Comparison of ENCODE assay signal across 14 cellular contexts in the genomic region with DNA sequence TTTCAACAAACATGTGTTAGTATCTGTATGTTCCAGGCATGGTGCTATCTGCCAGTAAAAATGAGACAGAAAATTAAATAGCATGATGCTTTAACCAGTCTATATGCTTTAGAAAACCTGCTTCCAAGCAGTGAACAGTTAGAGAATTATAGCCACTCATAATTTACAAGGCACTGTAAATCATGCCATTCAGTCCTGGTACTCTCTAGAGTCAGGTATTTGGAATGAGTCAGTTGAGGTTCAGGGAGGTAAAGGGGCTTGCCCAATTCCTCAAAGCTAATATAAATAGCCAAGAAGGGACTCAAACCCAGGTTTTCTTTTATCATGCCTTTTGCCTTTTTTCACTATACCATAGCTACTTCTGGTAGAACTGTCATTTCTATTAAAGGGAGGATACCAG.
A peak's percentile ranks its signal among the peaks of the same experiment; 100 is the strongest.
DNase-seq lines count a peak whose midpoint lies in the region; ATAC-seq and TF ChIP-seq lines count a peak whose summit lies in the region.
"Had no signal": no experiment of that assay in that cellular context is flagged by ENCODE, and none has a peak within 500 bp of the region (broad histone marks: within the 10 kb centered on the region; RNA-seq: fewer than 3 reads in every experiment).

No MANE protein-coding gene starts in this region.

- H3K4me3 Mint-ChIP-seq in stimulated activated naive CD8-positive, alpha-beta T cell treated with anti-CD3 and anti-CD28 coated beads, Interleukin-15, amount 100 ng/mL, for 72 hours: no peak overlapping the region
- H3K4me3 Mint-ChIP-seq: CD4-positive, alpha-beta T cell had no signal

- DNase-seq in stimulated activated naive CD8-positive, alpha-beta T cell treated with anti-CD3 and anti-CD28 coated beads, Interleukin-15, amount 100 ng/mL, for 72 hours: no peak
- DNase-seq in stimulated activated naive CD8-positive, alpha-beta T cell treated with anti-CD3 and anti-CD28 coated beads, Interleukin-15, Interleukin-2, amounts not matched to agents 100 U/mL and 50 U/mL, for 24 hours: no peak
- DNase-seq in RWPE2 (ENCODE audit: low spot score) (no peak), kidney tubule cell (ENCODE audit: low spot score) (peak; percentile 26), Karpas-422 (no peak), H4 (ENCODE audit: low spot score) (no peak), colonic mucosa (no peak)
- DNase-seq: ACHN; Calu3; CD4-positive, alpha-beta T cell; DMS 273 treated with DMSO at 0.1 percent for 48 hours; HCEC 1CT had no signal

- ATAC-seq in stimulated activated naive CD8-positive, alpha-beta T cell treated with anti-CD3 and anti-CD28 coated beads, Interleukin-15, amount 100 ng/mL, for 72 hours: peak; percentile 39
- no peak for ATAC-seq in stimulated activated naive CD8-positive, alpha-beta T cell treated with anti-CD3 and anti-CD28 coated beads, Interleukin-15, Interleukin-2, amounts not matched to agents 100 U/mL and 50 U/mL, for 24 hours
- peak; percentile 94 for ATAC-seq in RWPE2 (ENCODE audit: low read depth)

- intact Hi-C loops in colonic mucosa (cut with DNase I): no loop called here

- H3K27me3 ChIP-seq in RWPE2 (ENCODE audit: insufficient read depth, poor library complexity, severe bottlenecking) (no peaks in the 10 kb centered on the region), Karpas-422 (ENCODE audit: low read length) (no peaks in the 10 kb centered on the region), colonic mucosa (no peaks in the 10 kb centered on the region)
- H3K27me3 ChIP-seq: BLaER1 treated with 17β-estradiol and CSF1 and Interleukin-3, amounts not matched to agents 10 nM and 100 nM had no signal

- no peak overlapping the region for H3K27ac Mint-ChIP-seq in stimulated activated naive CD8-positive, alpha-beta T cell treated with anti-CD3 and anti-CD28 coated beads, Interleukin-15, amount 100 ng/mL, for 72 hours
- H3K27ac Mint-ChIP-seq: CD4-positive, alpha-beta T cell had no signal

- H3K4me1 ChIP-seq in RWPE2 (ENCODE audit: insufficient read depth, poor library complexity, severe bottlenecking): peaks cover 18% of the 10 kb centered on the region
- H3K4me1 ChIP-seq in Karpas-422 (ENCODE audit: low read length): no peaks in the 10 kb centered on the region
- H3K4me1 ChIP-seq in colonic mucosa: no peaks in the 10 kb centered on the region
- H3K4me1 ChIP-seq: BLaER1 treated with 17β-estradiol and CSF1 and Interleukin-3, amounts not matched to agents 10 nM and 100 nM had no signal

- H3K4me2 ChIP-seq in Karpas-422 (ENCODE audit: low read depth, low read length, poor library complexity, severe bottlenecking): no peak overlapping the region
- H3K4me2 ChIP-seq: BLaER1 treated with 17β-estradiol and CSF1 and Interleukin-3, amounts not matched to agents 10 nM and 100 nM had no signal

- H3K36me3 ChIP-seq in RWPE2 (ENCODE audit: low read depth) (no peaks in the 10 kb centered on the region), Karpas-422 (ENCODE audit: insufficient read depth, low read length) (no peaks in the 10 kb centered on the region), colonic mucosa (no peaks in the 10 kb centered on the region)
- H3K36me3 ChIP-seq: BLaER1 treated with 17β-estradiol and CSF1 and Interleukin-3, amounts not matched to agents 10 nM and 100 nM had no signal

- no peaks in the 10 kb centered on the region for H3K27me3 Mint-ChIP-seq in stimulated activated naive CD8-positive, alpha-beta T cell treated with anti-CD3 and anti-CD28 coated beads, Interleukin-15, amount 100 ng/mL, for 72 hours
- H3K27me3 Mint-ChIP-seq: CD4-positive, alpha-beta T cell had no signal

- no peaks in the 10 kb centered on the region for H3K9me3 Mint-ChIP-seq in stimulated activated naive CD8-positive, alpha-beta T cell treated with anti-CD3 and anti-CD28 coated beads, Interleukin-15, amount 100 ng/mL, for 72 hours
- H3K9me3 Mint-ChIP-seq: CD4-positive, alpha-beta T cell had no signal

- H3K4me1 Mint-ChIP-seq in stimulated activated naive CD8-positive, alpha-beta T cell treated with anti-CD3 and anti-CD28 coated beads, Interleukin-15, amount 100 ng/mL, for 72 hours: peaks cover 11% of the 10 kb centered on the region

- TF ChIP-seq CTCF in RWPE2 (IDR thresholded peaks at IDR 0.05; ENCODE audit: poor library complexity, severe bottlenecking) (no peak), colonic mucosa (IDR thresholded peaks at IDR 0.05) (no peak)

- H3K79me2 ChIP-seq in Karpas-422 (ENCODE audit: low read length): no peaks in the 10 kb centered on the region

- H4K20me1 ChIP-seq in Karpas-422 (ENCODE audit: insufficient read depth, low read depth, low read length): peaks cover 13% of the 10 kb centered on the region
- H4K20me1 ChIP-seq: BLaER1 treated with 17β-estradiol and CSF1 and Interleukin-3, amounts not matched to agents 10 nM and 100 nM had no signal

- no peak overlapping the region for H3K9ac ChIP-seq in Karpas-422 (ENCODE audit: low read length)
- no peak overlapping the region for H3K9ac ChIP-seq in colonic mucosa (ENCODE audit: low read depth in 2 of 2, low read length in 2 of 2)
- H3K9ac ChIP-seq: BLaER1 treated with 17β-estradiol and CSF1 and Interleukin-3, amounts not matched to agents 10 nM and 100 nM had no signal

- no peak overlapping the region for H3K27ac ChIP-seq in RWPE2 (ENCODE audit: poor library complexity, severe bottlenecking)
- H3K27ac ChIP-seq in Karpas-422 (ENCODE audit: low read length): no peak overlapping the region
- H3K27ac ChIP-seq in colonic mucosa: no peak overlapping the region
- H3K27ac ChIP-seq: BLaER1 treated with 17β-estradiol and CSF1 and Interleukin-3, amounts not matched to agents 10 nM and 100 nM; HL-60 had no signal

- H3K4me3 ChIP-seq in RWPE2 (ENCODE audit: severe bottlenecking) (no peak overlapping the region), Karpas-422 (ENCODE audit: low read length) (no peak overlapping the region), colonic mucosa (no peak overlapping the region)
- H3K4me3 ChIP-seq: BLaER1 treated with 17β-estradiol and CSF1 and Interleukin-3, amounts not matched to agents 10 nM and 100 nM had no signal

- no peak overlapping the region for H2AFZ ChIP-seq in Karpas-422 (ENCODE audit: low read length)

- no peaks in the 10 kb centered on the region for H3K9me3 ChIP-seq in RWPE2 (ENCODE audit: severe bottlenecking)
- no peaks in the 10 kb centered on the region for H3K9me3 ChIP-seq in Karpas-422 (ENCODE audit: low read length)
- H3K9me3 ChIP-seq in colonic mucosa: no peaks in the 10 kb centered on the region
- H3K9me3 ChIP-seq: BLaER1 treated with 17β-estradiol and CSF1 and Interleukin-3, amounts not matched to agents 10 nM and 100 nM had no signal

- H3K9me2 ChIP-seq in Karpas-422 (replicated peaks; ENCODE audit: insufficient read depth, low read length): no peaks in the 10 kb centered on the region
